ENCODE assay signal across 21 cellular contexts in genomic region chr1:155145491-155145890, GRCh38.
"Had no signal": no experiment of that assay in that cellular context is flagged by ENCODE, and none has a peak within 500 bp of the region (broad histone marks: within the 10 kb centered on the region; RNA-seq: fewer than 3 reads in every experiment).

No MANE protein-coding gene starts in this region.

- H3K9me3 ChIP-seq: heart left ventricle, ovary, sigmoid colon, spleen, suprapubic skin had no signal

- H3K27me3 ChIP-seq: heart left ventricle, ovary, sigmoid colon had no signal

- H3K9me3 Mint-ChIP-seq: activated naive CD4-positive, alpha-beta T cell treated with anti-CD3 and anti-CD28 coated beads for 36 hours; activated naive CD8-positive, alpha-beta T cell treated with anti-CD3 and anti-CD28 coated beads, Interleukin-2, amount 50 U/mL, for 24 hours; activated T-helper 2 cell treated with anti-CD3 and anti-CD28 coated beads, Interferon-gamma antibody, Interleukin-2, Interleukin-4, amounts not matched to agents 10 μg/mL and 5 μg/mL and 100 μg/mL, durations not matched to agents 14 hours and 24 hours and 36 hours; mesothelial cell of epicardium; stimulated activated naive CD8-positive, alpha-beta T cell treated with anti-CD3 and anti-CD28 coated beads, Interleukin-15, Interleukin-2, amounts not matched to agents 100 ng/mL and 50 ng/mL, for 24 hours had no signal

- FAIRE-seq: bronchial epithelial cell, endometrium, frontal cortex had no signal

- H3K36me3 ChIP-seq: heart left ventricle, ovary, sigmoid colon, spleen, suprapubic skin had no signal

- DNase-seq: activated CD4-positive, alpha-beta T cell treated with anti-CD3 and anti-CD28 coated beads, Interleukin-2, amount 50 U/mL, for 4 hours; activated CD4-positive, CD25-positive, alpha-beta regulatory T cell treated with anti-CD3 and anti-CD28 coated beads, Interleukin-2, amount 50 U/mL, for 72 hours; activated naive CD4-positive, alpha-beta T cell treated with anti-CD3 and anti-CD28 coated beads for 36 hours; activated naive CD8-positive, alpha-beta T cell treated with anti-CD3 and anti-CD28 coated beads, Interleukin-2, amount 50 U/mL, for 24 hours; aorta; heart left ventricle; left cardiac atrium; ovary; spleen; T-helper 1 cell; T1000 had no signal

- H3K36me3 Mint-ChIP-seq: mesothelial cell of epicardium had no signal

- H3K4me3 ChIP-seq: heart left ventricle, lung, ovary, sigmoid colon, spleen, suprapubic skin had no signal

- H3K4me3 Mint-ChIP-seq: activated naive CD4-positive, alpha-beta T cell treated with anti-CD3 and anti-CD28 coated beads for 36 hours; activated naive CD8-positive, alpha-beta T cell treated with anti-CD3 and anti-CD28 coated beads, Interleukin-2, amount 50 U/mL, for 24 hours; mesothelial cell of epicardium; stimulated activated naive CD8-positive, alpha-beta T cell treated with anti-CD3 and anti-CD28 coated beads, Interleukin-15, Interleukin-2, amounts not matched to agents 100 ng/mL and 50 ng/mL, for 24 hours had no signal

- H3K27ac Mint-ChIP-seq: activated naive CD4-positive, alpha-beta T cell treated with anti-CD3 and anti-CD28 coated beads for 36 hours; activated naive CD8-positive, alpha-beta T cell treated with anti-CD3 and anti-CD28 coated beads, Interleukin-2, amount 50 U/mL, for 24 hours; activated T-helper 2 cell treated with anti-CD3 and anti-CD28 coated beads, Interferon-gamma antibody, Interleukin-2, Interleukin-4, amounts not matched to agents 10 μg/mL and 5 μg/mL and 100 μg/mL, durations not matched to agents 14 hours and 24 hours and 36 hours; mesothelial cell of epicardium; stimulated activated naive CD8-positive, alpha-beta T cell treated with anti-CD3 and anti-CD28 coated beads, Interleukin-15, Interleukin-2, amounts not matched to agents 100 ng/mL and 50 ng/mL, for 24 hours had no signal

- ATAC-seq: activated naive CD8-positive, alpha-beta T cell treated with anti-CD3 and anti-CD28 coated beads, Interleukin-2, amount 50 U/mL, for 24 hours; esophagus mucosa; heart left ventricle; left cardiac atrium had no signal

- H3K27ac ChIP-seq: heart left ventricle, ovary, sigmoid colon, spleen, suprapubic skin had no signal
